In genomic region chr7:76575919-76576657, GRCh38 we compare ENCODE assay signal across 2 cellular contexts. TPM values are rescaled to one million over a fixed set of nuclear protein-coding genes. Genes with fewer than 3 reads are reported as not detected.
"Had no signal": no experiment of that assay in that cellular context is flagged by ENCODE, and none has a peak within 500 bp of the region (broad histone marks: within the 10 kb centered on the region; RNA-seq: fewer than 3 reads in every experiment).

No MANE protein-coding gene starts in this region.

RNA-seq across cellular contexts. Expression of gene SPDYE16, which starts 33.0 kb away (rescaled TPM):
- total RNA-seq: esophagus mucosa, foreskin keratinocyte had no signal
- polyA plus RNA-seq: foreskin keratinocyte had no signal
